In the genomic region with DNA sequence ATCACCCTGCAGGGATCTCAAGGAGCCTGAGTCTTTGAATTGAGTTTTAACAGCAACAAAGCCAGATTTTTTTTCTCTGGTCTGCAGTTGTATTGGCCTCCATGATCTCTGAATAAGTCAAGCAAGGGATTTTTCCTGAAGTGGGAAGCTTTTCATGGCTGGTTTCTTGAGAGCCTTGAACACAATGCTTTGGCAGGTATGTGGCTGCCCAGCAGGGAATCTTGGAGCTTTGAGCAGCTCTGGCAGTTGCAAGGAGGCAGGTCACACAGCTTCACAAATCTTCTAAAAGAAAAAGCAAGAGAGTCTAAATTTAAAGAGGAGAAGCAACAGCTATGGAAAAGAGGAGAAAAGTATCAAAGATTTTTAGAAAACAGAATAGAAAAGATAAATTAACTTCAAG, we compare ENCODE assay signal across 28 cellular contexts.
"Had no signal": no experiment of that assay in that cellular context is flagged by ENCODE, and none has a peak within 500 bp of the region (broad histone marks: within the 10 kb centered on the region; RNA-seq: fewer than 3 reads in every experiment).

No MANE protein-coding gene starts in this region.

- H3K27ac ChIP-seq: coronary artery, epithelial cell of prostate, gastrocnemius medialis, heart left ventricle, hepatocyte, lower lobe of right lung, psoas muscle, sigmoid colon, testis, tibial nerve, upper lobe of left lung had no signal

- H3K36me3 Mint-ChIP-seq: natural killer cell; stimulated activated memory B cell treated with anti-CD40 and anti-IgM and Interleukin-4, amounts not matched to agents 10 μg/mL and 1 μg/mL and 100 μg/mL, for 72 hours had no signal

- H3K79me2 ChIP-seq: hepatocyte had no signal

- DNase-seq: dermis blood vessel endothelial cell; foreskin fibroblast; gastrocnemius medialis; heart left ventricle; immature natural killer cell; islet precursor cell; kidney glomerular epithelial cell; left colon; left ventricle myocardium superior; lower lobe of right lung; natural killer cell; posterior cingulate gyrus; psoas muscle; right cardiac atrium; sigmoid colon; stimulated activated CD4-positive, alpha-beta T cell treated with anti-CD3 and anti-CD28 coated beads, Interleukin-2, amount 100 ng/mL, for 24 hours; stimulated activated CD4-positive, alpha-beta T cell treated with anti-CD3 and anti-CD28 coated beads, Interleukin-4, amount 100 ng/mL, for 4 hours; stimulated activated naive CD8-positive, alpha-beta T cell treated with anti-CD3 and anti-CD28 coated beads, Interleukin-15, Interleukin-2, amounts not matched to agents 100 U/mL and 50 U/mL, for 24 hours; substantia nigra; testis; upper lobe of left lung had no signal

- H3K4me1 ChIP-seq: gastrocnemius medialis, heart left ventricle, lower lobe of right lung, psoas muscle, sigmoid colon, testis, tibial nerve, upper lobe of left lung had no signal

- H3K36me3 ChIP-seq: gastrocnemius medialis, heart left ventricle, lower lobe of right lung, sigmoid colon, tibial nerve, upper lobe of left lung had no signal

- ATAC-seq: esophagus mucosa; gastrocnemius medialis; heart left ventricle; left colon; left ventricle myocardium superior; lower lobe of right lung; natural killer cell; psoas muscle; right cardiac atrium; stimulated activated memory B cell treated with anti-CD40 and anti-IgM and Interleukin-4, amounts not matched to agents 10 μg/mL and 1 μg/mL and 100 μg/mL, for 72 hours; stimulated activated naive CD8-positive, alpha-beta T cell treated with anti-CD3 and anti-CD28 coated beads, Interleukin-15, Interleukin-2, amounts not matched to agents 100 U/mL and 50 U/mL, for 24 hours had no signal

- H3K9me3 ChIP-seq: gastrocnemius medialis, heart left ventricle, lower lobe of right lung, psoas muscle, sigmoid colon, testis, tibial nerve, upper lobe of left lung had no signal

- H3K27me3 ChIP-seq: gastrocnemius medialis, heart left ventricle, hepatocyte, sigmoid colon, testis, tibial nerve, upper lobe of left lung had no signal

- H3K4me1 Mint-ChIP-seq: immature natural killer cell; natural killer cell; neural crest cell; stimulated activated memory B cell treated with anti-CD40 and anti-IgM and Interleukin-4, amounts not matched to agents 10 μg/mL and 1 μg/mL and 100 μg/mL, for 72 hours had no signal

- H3K4me2 ChIP-seq: hepatocyte had no signal

- H3K4me3 Mint-ChIP-seq: immature natural killer cell; natural killer cell; neural crest cell; stimulated activated memory B cell treated with anti-CD40 and anti-IgM and Interleukin-4, amounts not matched to agents 10 μg/mL and 1 μg/mL and 100 μg/mL, for 72 hours had no signal

- H3K4me3 ChIP-seq: coronary artery, gastrocnemius medialis, heart left ventricle, hepatocyte, lower lobe of right lung, psoas muscle, sigmoid colon, testis, tibial nerve, upper lobe of left lung had no signal

- H3K27ac Mint-ChIP-seq: immature natural killer cell; natural killer cell; stimulated activated memory B cell treated with anti-CD40 and anti-IgM and Interleukin-4, amounts not matched to agents 10 μg/mL and 1 μg/mL and 100 μg/mL, for 72 hours had no signal

- H2AFZ ChIP-seq: hepatocyte had no signal

- H3K9me3 Mint-ChIP-seq: natural killer cell; neural crest cell; stimulated activated memory B cell treated with anti-CD40 and anti-IgM and Interleukin-4, amounts not matched to agents 10 μg/mL and 1 μg/mL and 100 μg/mL, for 72 hours had no signal
